In genomic region chr14:56098021-56098420, GRCh38 we compare ENCODE assay signal across 17 cellular contexts. TPM values are rescaled to one million over a fixed set of nuclear protein-coding genes. Genes with fewer than 3 reads are reported as not detected.
DNase-seq lines count a peak whose midpoint lies in the region; ATAC-seq, FAIRE-seq and TF ChIP-seq lines count a peak whose summit lies in the region.
"Had no signal": no experiment of that assay in that cellular context is flagged by ENCODE, and none has a peak within 500 bp of the region (broad histone marks: within the 10 kb centered on the region; RNA-seq: fewer than 3 reads in every experiment).

No MANE protein-coding gene starts in this region.

- DNase-seq in ELF-1 (ENCODE audit: low read depth, low spot score) (peak; percentile 45), bronchial epithelial cell (ENCODE audit: low read depth) (peak; percentile 26), islet precursor cell (peak; percentile 84), Ammon's horn (ENCODE audit: low spot score) (no peak)
- DNase-seq: BE2C; C1 segment of cervical spinal cord; CD4-positive, CD25-positive, alpha-beta regulatory T cell; DMS153; DMS79; GOT3; H9; IMR-90 had no signal

- H3K27me3 ChIP-seq in bronchial epithelial cell (ENCODE audit: control insufficient read depth, insufficient read depth, low read length), result no peaks in the 10 kb centered on the region

- TF ChIP-seq CTCF in bronchial epithelial cell (IDR thresholded peaks at IDR 0.05; ENCODE audit: insufficient read depth, low read length, severe bottlenecking), result no peak

- no peaks in the 10 kb centered on the region for H3K36me3 ChIP-seq in bronchial epithelial cell (ENCODE audit: control insufficient read depth, insufficient read depth, low read length)
- H3K36me3 ChIP-seq: BE2C had no signal

- no peak overlapping the region for H3K4me3 ChIP-seq in bronchial epithelial cell (ENCODE audit: low read depth, low read length)
- H3K4me3 ChIP-seq: GM12878, K562 had no signal

- no peak for ATAC-seq in GM21786 (IDR thresholded peaks at IDR 0.05; ENCODE audit: unreplicated experiment)
- ATAC-seq in GM18873 (IDR thresholded peaks at IDR 0.05; ENCODE audit: low FRiP score, unreplicated experiment), result no peak
- ATAC-seq: GM12878, K562 had no signal

- no peak for FAIRE-seq in bronchial epithelial cell (lab: Jason Lieb, UNC)
- FAIRE-seq: GM12878, K562 had no signal

RNA-seq across cellular contexts. Expression of gene PELI2, which starts 20.2 kb away (rescaled TPM):
- 1.7 and 2.1 TPM in 2 replicates for total RNA-seq in bronchial epithelial cell
- total RNA-seq: A172 had no signal
